In genomic region chr19:53965091-53965490, GRCh38 we compare ENCODE assay signal across 35 cellular contexts. TPM values are rescaled to one million over a fixed set of nuclear protein-coding genes. Genes with fewer than 3 reads are reported as not detected.
DNase-seq lines count a peak whose midpoint lies in the region; ATAC-seq and TF ChIP-seq lines count a peak whose summit lies in the region.
"Had no signal": no experiment of that assay in that cellular context is flagged by ENCODE, and none has a peak within 500 bp of the region (broad histone marks: within the 10 kb centered on the region; RNA-seq: fewer than 3 reads in every experiment).

No MANE protein-coding gene starts in this region.

- no peak overlapping the region for H3K4me3 Mint-ChIP-seq in activated T-cell treated with anti-CD3 and anti-CD28 coated beads, Interleukin-2, amount 50 U/mL, for 4 hours
- no peak overlapping the region for H3K4me3 Mint-ChIP-seq in stimulated activated memory B cell treated with anti-CD40 and anti-IgM and Interleukin-4, amounts not matched to agents 10 μg/mL and 1 μg/mL and 100 μg/mL, for 72 hours
- H3K4me3 Mint-ChIP-seq: activated CD4-positive, alpha-beta T cell treated with anti-CD3 and anti-CD28 coated beads, Interleukin-2, amount 10 ng/mL, durations not matched to agents 24 days and 14 days; activated CD8-positive, alpha-beta memory T cell treated with anti-CD3 and anti-CD28 coated beads, Interleukin-2, amount 10 ng/mL, durations not matched to agents 7 days and 5 days; activated naive CD4-positive, alpha-beta T cell treated with anti-CD3 and anti-CD28 coated beads, Interleukin-2, amount 10 ng/mL, durations not matched to agents 7 days and 5 days; activated T-helper 1 cell treated with anti-CD3 and anti-CD28 coated beads, Interleukin-12 subunit alpha, Interleukin-12 subunit beta, Interleukin-2, Interleukin-4 antibody, amounts not matched to agents 30 ng/mL and 10 ng/mL and 1 ng/mL, durations not matched to agents 14 hours and 24 hours and 36 hours; endodermal cell; mesothelial cell of epicardium; T-helper 1 cell treated with Interleukin-12 subunit alpha and Interleukin-12 subunit beta and Interleukin-4 antibody, amounts not matched to agents 30 μg/mL and 1 μg/mL, for 36 hours had no signal

- TF ChIP-seq CTCF in right atrium auricular region (IDR thresholded peaks at IDR 0.05) = no peak
- TF ChIP-seq CTCF in lower lobe of right lung (IDR thresholded peaks at IDR 0.05) = no peak

- H3K27ac ChIP-seq in right cardiac atrium (ENCODE audit: low read length) (no peak overlapping the region), right atrium auricular region (no peak overlapping the region), lower lobe of right lung (no peak overlapping the region)
- H3K27ac ChIP-seq: breast epithelium, esophagus muscularis mucosa, RWPE1, SK-N-MC, VCaP had no signal

- DNase-seq in right cardiac atrium = no peak
- no peak for DNase-seq in right atrium auricular region (ENCODE audit: low spot score)
- peak; percentile 30 for DNase-seq in RPMI8226
- DNase-seq in lower lobe of right lung = no peak
- DNase-seq in activated T-cell treated with anti-CD3 and anti-CD28 coated beads, Interleukin-2, amount 50 U/mL, for 4 hours = no peak
- DNase-seq: activated CD4-positive, alpha-beta T cell treated with anti-CD3 and anti-CD28 coated beads, Interleukin-2, amount 10 ng/mL, durations not matched to agents 24 days and 14 days; activated CD8-positive, alpha-beta memory T cell treated with anti-CD3 and anti-CD28 coated beads, Interleukin-2, amount 10 ng/mL, durations not matched to agents 7 days and 5 days; activated naive CD4-positive, alpha-beta T cell treated with anti-CD3 and anti-CD28 coated beads, Interleukin-2, amount 10 ng/mL, durations not matched to agents 7 days and 5 days; amygdala; BE2C; endodermal cell; naive B cell; NCI-H1417; NCI-H2029 treated with DMSO at 0.1 percent for 48 hours; NCI-H345; NCI-H748 treated with DMSO at 0.1 percent for 48 hours; stimulated activated CD4-positive, alpha-beta T cell treated with anti-CD3 and anti-CD28 coated beads, Interleukin-2, amount 100 ng/mL, for 24 hours; trophoblast cell had no signal

- H3K36me3 ChIP-seq in right atrium auricular region (no peaks in the 10 kb centered on the region), lower lobe of right lung (no peaks in the 10 kb centered on the region)
- H3K36me3 ChIP-seq: BE2C, breast epithelium, esophagus muscularis mucosa had no signal

- peaks cover 56% of the 10 kb centered on the region for H3K27me3 Mint-ChIP-seq in activated T-cell treated with anti-CD3 and anti-CD28 coated beads, Interleukin-2, amount 50 U/mL, for 4 hours (ENCODE audit: low read depth)
- H3K27me3 Mint-ChIP-seq in stimulated activated memory B cell treated with anti-CD40 and anti-IgM and Interleukin-4, amounts not matched to agents 10 μg/mL and 1 μg/mL and 100 μg/mL, for 72 hours = peaks cover 63% of the 10 kb centered on the region

- H3K4me1 ChIP-seq in right cardiac atrium (ENCODE audit: control insufficient read depth, insufficient read depth, low read length) = no peaks in the 10 kb centered on the region
- no peaks in the 10 kb centered on the region for H3K4me1 ChIP-seq in right atrium auricular region
- H3K4me1 ChIP-seq in lower lobe of right lung = no peaks in the 10 kb centered on the region
- H3K4me1 ChIP-seq: BE2C, breast epithelium had no signal

- intact Hi-C loops in right cardiac atrium (cut with DNase I) (no loop called here), lower lobe of right lung (cut with DNase I) (no loop called here)

- H3K9me3 Mint-ChIP-seq in activated T-cell treated with anti-CD3 and anti-CD28 coated beads, Interleukin-2, amount 50 U/mL, for 4 hours = no peaks in the 10 kb centered on the region
- H3K9me3 Mint-ChIP-seq in stimulated activated memory B cell treated with anti-CD40 and anti-IgM and Interleukin-4, amounts not matched to agents 10 μg/mL and 1 μg/mL and 100 μg/mL, for 72 hours = peaks cover 22% of the 10 kb centered on the region
- H3K9me3 Mint-ChIP-seq: activated CD4-positive, alpha-beta T cell treated with anti-CD3 and anti-CD28 coated beads, Interleukin-2, amount 10 ng/mL, durations not matched to agents 24 days and 14 days; activated naive CD4-positive, alpha-beta T cell treated with anti-CD3 and anti-CD28 coated beads, Interleukin-2, amount 10 ng/mL, durations not matched to agents 7 days and 5 days; activated T-helper 1 cell treated with anti-CD3 and anti-CD28 coated beads, Interleukin-12 subunit alpha, Interleukin-12 subunit beta, Interleukin-2, Interleukin-4 antibody, amounts not matched to agents 30 ng/mL and 10 ng/mL and 1 ng/mL, durations not matched to agents 14 hours and 24 hours and 36 hours; endodermal cell; mesothelial cell of epicardium; T-helper 1 cell treated with Interleukin-12 subunit alpha and Interleukin-12 subunit beta and Interleukin-4 antibody, amounts not matched to agents 30 μg/mL and 1 μg/mL, for 36 hours had no signal

- H3K9me3 ChIP-seq in right cardiac atrium (ENCODE audit: control insufficient read depth, low read length) (no peaks in the 10 kb centered on the region), right atrium auricular region (no peaks in the 10 kb centered on the region), lower lobe of right lung (no peaks in the 10 kb centered on the region)
- H3K9me3 ChIP-seq: BE2C, breast epithelium, esophagus muscularis mucosa had no signal

- H3K4me1 Mint-ChIP-seq in activated T-cell treated with anti-CD3 and anti-CD28 coated beads, Interleukin-2, amount 50 U/mL, for 4 hours (ENCODE audit: low read depth) = peaks cover 4% of the 10 kb centered on the region
- H3K4me1 Mint-ChIP-seq in stimulated activated memory B cell treated with anti-CD40 and anti-IgM and Interleukin-4, amounts not matched to agents 10 μg/mL and 1 μg/mL and 100 μg/mL, for 72 hours = no peaks in the 10 kb centered on the region
- H3K4me1 Mint-ChIP-seq: activated CD8-positive, alpha-beta memory T cell treated with anti-CD3 and anti-CD28 coated beads, Interleukin-2, amount 10 ng/mL, durations not matched to agents 7 days and 5 days; activated naive CD4-positive, alpha-beta T cell treated with anti-CD3 and anti-CD28 coated beads, Interleukin-2, amount 10 ng/mL, durations not matched to agents 7 days and 5 days; IgD-negative memory B cell had no signal

- no peaks in the 10 kb centered on the region for H3K36me3 Mint-ChIP-seq in activated T-cell treated with anti-CD3 and anti-CD28 coated beads, Interleukin-2, amount 50 U/mL, for 4 hours (ENCODE audit: insufficient read depth)
- peaks cover 6% of the 10 kb centered on the region for H3K36me3 Mint-ChIP-seq in stimulated activated memory B cell treated with anti-CD40 and anti-IgM and Interleukin-4, amounts not matched to agents 10 μg/mL and 1 μg/mL and 100 μg/mL, for 72 hours
- H3K36me3 Mint-ChIP-seq: activated CD8-positive, alpha-beta memory T cell treated with anti-CD3 and anti-CD28 coated beads, Interleukin-2, amount 10 ng/mL, durations not matched to agents 7 days and 5 days; activated naive CD4-positive, alpha-beta T cell treated with anti-CD3 and anti-CD28 coated beads, Interleukin-2, amount 10 ng/mL, durations not matched to agents 7 days and 5 days; mesothelial cell of epicardium had no signal

- H3K27me3 ChIP-seq in right cardiac atrium (ENCODE audit: control insufficient read depth, insufficient read depth) (no peaks in the 10 kb centered on the region), right atrium auricular region (peaks cover 10 to 18% of the 10 kb centered on the region in 2 donors), lower lobe of right lung (ENCODE audit: low read depth) (peaks cover 46% of the 10 kb centered on the region)

- no peak overlapping the region for H3K27ac Mint-ChIP-seq in stimulated activated memory B cell treated with anti-CD40 and anti-IgM and Interleukin-4, amounts not matched to agents 10 μg/mL and 1 μg/mL and 100 μg/mL, for 72 hours
- H3K27ac Mint-ChIP-seq: activated CD8-positive, alpha-beta memory T cell treated with anti-CD3 and anti-CD28 coated beads, Interleukin-2, amount 10 ng/mL, durations not matched to agents 7 days and 5 days; activated naive CD4-positive, alpha-beta T cell treated with anti-CD3 and anti-CD28 coated beads, Interleukin-2, amount 10 ng/mL, durations not matched to agents 7 days and 5 days; activated T-helper 1 cell treated with anti-CD3 and anti-CD28 coated beads, Interleukin-12 subunit alpha, Interleukin-12 subunit beta, Interleukin-2, Interleukin-4 antibody, amounts not matched to agents 30 ng/mL and 10 ng/mL and 1 ng/mL, durations not matched to agents 14 hours and 24 hours and 36 hours; endodermal cell; IgD-negative memory B cell; mesothelial cell of epicardium; T-helper 1 cell treated with Interleukin-12 subunit alpha and Interleukin-12 subunit beta and Interleukin-4 antibody, amounts not matched to agents 30 μg/mL and 1 μg/mL, for 36 hours had no signal

- ATAC-seq in right cardiac atrium (peak in 1 of 2 donors; percentile 51), lower lobe of right lung (no peak), HG03039 (IDR thresholded peaks at IDR 0.05; ENCODE audit: unreplicated experiment) (no peak), GM19023 (IDR thresholded peaks at IDR 0.05; ENCODE audit: unreplicated experiment) (no peak)
- no peak for ATAC-seq in activated T-cell treated with anti-CD3 and anti-CD28 coated beads, Interleukin-2, amount 50 U/mL, for 4 hours
- no peak for ATAC-seq in stimulated activated memory B cell treated with anti-CD40 and anti-IgM and Interleukin-4, amounts not matched to agents 10 μg/mL and 1 μg/mL and 100 μg/mL, for 72 hours
- ATAC-seq: activated CD8-positive, alpha-beta memory T cell treated with anti-CD3 and anti-CD28 coated beads, Interleukin-2, amount 10 ng/mL, durations not matched to agents 7 days and 5 days; left lobe of liver had no signal

- WGBS in right cardiac atrium = 45% methylated on average over 11 of the region's 11 CpGs

- H3K4me3 ChIP-seq in right cardiac atrium (ENCODE audit: low read length) = peak overlapping the region; percentile 8
- H3K4me3 ChIP-seq in right atrium auricular region = peak overlapping the region in 1 of 2 donors; percentile 23
- peak overlapping the region; percentile 14 for H3K4me3 ChIP-seq in lower lobe of right lung
- H3K4me3 ChIP-seq: SK-N-MC, smooth muscle cell had no signal

RNA-seq across cellular contexts. Expression of gene CACNG8, which starts 2.4 kb away (rescaled TPM):
- total RNA-seq in right cardiac atrium (under 1 TPM; 0.06 to 0.31 (median 0.20) TPM), right atrium auricular region (under 1 TPM; 0.04 to 0.24 TPM), lower lobe of right lung (0.21 TPM)
- 0.14 TPM for polyA plus RNA-seq in right cardiac atrium
- not detected for total RNA-seq in activated T-cell treated with anti-CD3 and anti-CD28 coated beads, Interleukin-2, amount 50 U/mL, for 4 hours
- total RNA-seq: activated CD4-positive, alpha-beta T cell treated with anti-CD3 and anti-CD28 coated beads, Interleukin-2, amount 10 ng/mL, durations not matched to agents 24 days and 14 days; activated CD8-positive, alpha-beta memory T cell treated with anti-CD3 and anti-CD28 coated beads, Interleukin-2, amount 10 ng/mL, durations not matched to agents 7 days and 5 days; activated T-helper 1 cell treated with anti-CD3 and anti-CD28 coated beads, Interleukin-12 subunit alpha, Interleukin-12 subunit beta, Interleukin-2, Interleukin-4 antibody, amounts not matched to agents 30 ng/mL and 10 ng/mL and 1 ng/mL, durations not matched to agents 14 hours and 24 hours and 36 hours; left lobe of liver had no signal
- polyA plus RNA-seq: IgD-negative memory B cell had no signal

RNA-seq across cellular contexts. Expression of gene CACNG6, which starts 26.3 kb away (rescaled TPM):
- total RNA-seq in right cardiac atrium (not detected), right atrium auricular region (under 1 TPM in 1 of 2 donors, not detected in 1; 0.31 TPM), lower lobe of right lung (2.2 TPM)
- polyA plus RNA-seq in right cardiac atrium = not detected
- total RNA-seq in activated T-cell treated with anti-CD3 and anti-CD28 coated beads, Interleukin-2, amount 50 U/mL, for 4 hours = not detected
- total RNA-seq: activated CD4-positive, alpha-beta T cell treated with anti-CD3 and anti-CD28 coated beads, Interleukin-2, amount 10 ng/mL, durations not matched to agents 24 days and 14 days; activated CD8-positive, alpha-beta memory T cell treated with anti-CD3 and anti-CD28 coated beads, Interleukin-2, amount 10 ng/mL, durations not matched to agents 7 days and 5 days; activated T-helper 1 cell treated with anti-CD3 and anti-CD28 coated beads, Interleukin-12 subunit alpha, Interleukin-12 subunit beta, Interleukin-2, Interleukin-4 antibody, amounts not matched to agents 30 ng/mL and 10 ng/mL and 1 ng/mL, durations not matched to agents 14 hours and 24 hours and 36 hours; breast epithelium; esophagus muscularis mucosa; G401; left lobe of liver had no signal
- polyA plus RNA-seq: IgD-negative memory B cell, smooth muscle cell had no signal

RNA-seq across cellular contexts. Expression of gene CACNG7, which starts 56.0 kb away (rescaled TPM):
- not detected for total RNA-seq in right cardiac atrium
- 0.05 TPM for polyA plus RNA-seq in right cardiac atrium
- not detected for total RNA-seq in right atrium auricular region
- total RNA-seq in lower lobe of right lung = not detected
- total RNA-seq in activated T-cell treated with anti-CD3 and anti-CD28 coated beads, Interleukin-2, amount 50 U/mL, for 4 hours = not detected
- total RNA-seq: activated CD4-positive, alpha-beta T cell treated with anti-CD3 and anti-CD28 coated beads, Interleukin-2, amount 10 ng/mL, durations not matched to agents 24 days and 14 days; activated CD8-positive, alpha-beta memory T cell treated with anti-CD3 and anti-CD28 coated beads, Interleukin-2, amount 10 ng/mL, durations not matched to agents 7 days and 5 days; activated T-helper 1 cell treated with anti-CD3 and anti-CD28 coated beads, Interleukin-12 subunit alpha, Interleukin-12 subunit beta, Interleukin-2, Interleukin-4 antibody, amounts not matched to agents 30 ng/mL and 10 ng/mL and 1 ng/mL, durations not matched to agents 14 hours and 24 hours and 36 hours; breast epithelium; H4; left lobe of liver; M059J had no signal
- polyA plus RNA-seq: IgD-negative memory B cell had no signal
